In the genomic region with DNA sequence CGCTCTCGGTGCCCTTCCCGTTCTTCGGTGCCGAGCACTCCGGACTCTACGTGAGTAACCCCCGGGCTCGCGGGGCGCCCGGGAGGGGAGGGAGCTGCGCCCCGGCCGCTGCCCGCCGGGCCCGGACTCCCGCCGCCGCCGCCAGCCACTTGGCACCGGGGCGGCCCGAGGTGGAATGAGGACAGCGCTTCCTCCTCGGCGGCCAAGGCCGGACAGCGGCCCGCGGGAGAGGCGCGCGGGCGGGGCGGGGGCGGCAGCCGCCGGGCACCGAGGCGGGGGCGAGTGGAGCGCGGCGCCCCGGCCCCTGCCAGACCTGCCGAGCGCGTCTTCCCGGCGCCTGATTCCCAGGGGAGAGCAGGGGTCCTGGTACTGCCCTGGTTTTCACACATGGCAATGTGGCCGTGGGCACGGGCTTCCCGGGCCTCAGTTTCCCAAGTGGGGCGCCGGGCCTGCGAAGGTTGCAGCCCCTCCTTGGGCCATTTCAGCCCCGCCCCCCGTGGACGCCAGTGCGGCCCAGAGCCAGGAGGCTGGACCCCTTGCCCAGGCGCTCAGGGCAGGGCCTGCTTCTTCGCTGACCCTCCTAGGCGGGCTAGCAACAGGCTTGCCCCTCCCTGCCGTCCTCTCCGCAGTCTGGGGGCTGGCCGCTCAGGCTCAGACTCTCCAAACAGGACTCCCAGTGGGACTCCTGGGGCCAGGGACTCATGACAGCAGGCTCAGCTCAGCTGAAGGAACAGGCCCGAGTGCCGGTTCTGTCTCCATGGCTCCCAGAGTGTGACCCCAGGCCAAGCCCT, we compare ENCODE assay signal across 1 cellular context.
TF ChIP-seq lines count a peak whose summit lies in the region.

No MANE protein-coding gene starts in this region.

TF ChIP-seq in HepG2, 621 proteins besides CTCF, POLR2A, EP300 and RAD21:
- TF ChIP-seq MTF2 (CRISPR knock-in tag; IDR thresholded peaks at IDR 0.05; ENCODE audit: borderline replicate concordance): peak; percentile 70; the same call in 1 of the 2 replicates
- TF ChIP-seq ZFP41 (CRISPR knock-in tag; IDR thresholded peaks at IDR 0.05; ENCODE audit: borderline replicate concordance): 0 out of 2 replicates have a peak, but pooled peaks have one; percentile 61
- TF ChIP-seq, protein P1, sequence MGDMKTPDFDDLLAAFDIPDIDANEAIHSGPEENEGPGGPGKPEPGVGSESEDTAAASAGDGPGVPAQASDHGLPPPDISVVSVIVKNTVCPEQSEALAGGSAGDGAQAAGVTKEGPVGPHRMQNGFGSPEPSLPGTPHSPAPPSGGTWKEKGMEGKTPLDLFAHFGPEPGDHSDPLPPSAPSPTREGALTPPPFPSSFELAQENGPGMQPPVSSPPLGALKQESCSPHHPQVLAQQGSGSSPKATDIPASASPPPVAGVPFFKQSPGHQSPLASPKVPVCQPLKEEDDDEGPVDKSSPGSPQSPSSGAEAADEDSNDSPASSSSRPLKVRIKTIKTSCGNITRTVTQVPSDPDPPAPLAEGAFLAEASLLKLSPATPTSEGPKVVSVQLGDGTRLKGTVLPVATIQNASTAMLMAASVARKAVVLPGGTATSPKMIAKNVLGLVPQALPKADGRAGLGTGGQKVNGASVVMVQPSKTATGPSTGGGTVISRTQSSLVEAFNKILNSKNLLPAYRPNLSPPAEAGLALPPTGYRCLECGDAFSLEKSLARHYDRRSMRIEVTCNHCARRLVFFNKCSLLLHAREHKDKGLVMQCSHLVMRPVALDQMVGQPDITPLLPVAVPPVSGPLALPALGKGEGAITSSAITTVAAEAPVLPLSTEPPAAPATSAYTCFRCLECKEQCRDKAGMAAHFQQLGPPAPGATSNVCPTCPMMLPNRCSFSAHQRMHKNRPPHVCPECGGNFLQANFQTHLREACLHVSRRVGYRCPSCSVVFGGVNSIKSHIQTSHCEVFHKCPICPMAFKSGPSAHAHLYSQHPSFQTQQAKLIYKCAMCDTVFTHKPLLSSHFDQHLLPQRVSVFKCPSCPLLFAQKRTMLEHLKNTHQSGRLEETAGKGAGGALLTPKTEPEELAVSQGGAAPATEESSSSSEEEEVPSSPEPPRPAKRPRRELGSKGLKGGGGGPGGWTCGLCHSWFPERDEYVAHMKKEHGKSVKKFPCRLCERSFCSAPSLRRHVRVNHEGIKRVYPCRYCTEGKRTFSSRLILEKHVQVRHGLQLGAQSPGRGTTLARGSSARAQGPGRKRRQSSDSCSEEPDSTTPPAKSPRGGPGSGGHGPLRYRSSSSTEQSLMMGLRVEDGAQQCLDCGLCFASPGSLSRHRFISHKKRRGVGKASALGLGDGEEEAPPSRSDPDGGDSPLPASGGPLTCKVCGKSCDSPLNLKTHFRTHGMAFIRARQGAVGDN (CRISPR knock-in tag; IDR thresholded peaks at IDR 0.05): 0 out of 2 replicates have a peak, but pooled peaks have one; percentile 12
- TF ChIP-seq CHD2 (IDR thresholded peaks at IDR 0.05; ENCODE audit: low read depth, low read length): no peak
- TF ChIP-seq, protein P2, sequence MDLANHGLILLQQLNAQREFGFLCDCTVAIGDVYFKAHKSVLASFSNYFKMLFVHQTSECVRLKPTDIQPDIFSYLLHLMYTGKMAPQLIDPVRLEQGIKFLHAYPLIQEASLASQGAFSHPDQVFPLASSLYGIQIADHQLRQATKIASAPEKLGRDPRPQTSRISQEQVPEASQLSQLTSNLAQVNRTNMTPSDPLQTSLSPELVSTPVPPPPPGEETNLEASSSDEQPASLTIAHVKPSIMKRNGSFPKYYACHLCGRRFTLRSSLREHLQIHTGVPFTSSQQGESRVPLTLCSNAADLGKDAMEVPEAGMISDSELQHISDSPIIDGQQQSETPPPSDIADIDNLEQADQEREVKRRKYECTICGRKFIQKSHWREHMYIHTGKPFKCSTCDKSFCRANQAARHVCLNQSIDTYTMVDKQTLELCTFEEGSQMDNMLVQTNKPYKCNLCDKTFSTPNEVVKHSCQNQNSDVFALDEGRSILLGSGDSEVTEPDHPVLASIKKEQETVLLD (CRISPR knock-in tag; IDR thresholded peaks at IDR 0.05; ENCODE audit: low read depth): peak; percentile 57; the same call in 1 of the 2 replicates
- no peak for TF ChIP-seq RARA (CRISPR knock-in tag; IDR thresholded peaks at IDR 0.05)
